Comparison of ENCODE assay signal across 9 cellular contexts in the genomic region with DNA sequence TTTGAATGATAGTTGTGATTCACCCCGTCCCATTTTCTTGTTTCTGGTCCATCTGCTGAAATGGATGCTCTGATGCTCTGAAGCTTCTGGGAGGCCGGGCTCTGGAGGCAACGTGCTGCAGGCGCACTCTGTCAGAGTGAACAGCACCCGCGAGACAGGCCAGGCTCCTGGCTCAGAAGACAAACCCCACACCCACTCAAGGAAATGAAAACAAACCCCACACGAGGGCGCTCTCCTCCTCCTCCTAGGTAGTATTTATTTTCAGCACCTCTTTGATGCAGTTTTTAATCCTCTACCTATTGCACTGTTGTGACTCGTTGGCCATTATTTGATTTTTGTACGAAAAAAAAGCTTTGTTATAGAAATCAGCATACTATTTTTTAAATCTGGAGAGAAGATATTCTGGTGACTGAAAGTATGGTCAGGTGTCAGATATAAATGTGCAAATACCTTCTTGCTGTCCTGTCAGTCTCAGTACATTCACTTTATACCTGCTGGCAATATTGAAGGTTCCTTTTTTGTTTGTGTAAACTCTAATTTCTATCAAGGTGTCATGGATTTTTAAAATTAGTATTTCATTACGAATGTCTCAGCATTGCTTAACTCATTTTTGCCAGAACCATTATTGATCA. TPM values are rescaled to one million over a fixed set of nuclear protein-coding genes. Genes with fewer than 3 reads are reported as not detected.
DNase-seq lines count a peak whose midpoint lies in the region; ATAC-seq and TF ChIP-seq lines count a peak whose summit lies in the region.
"Had no signal": no experiment of that assay in that cellular context is flagged by ENCODE, and none has a peak within 500 bp of the region (broad histone marks: within the 10 kb centered on the region; RNA-seq: fewer than 3 reads in every experiment).

No MANE protein-coding gene starts in this region.

- no peak overlapping the region for H3K27ac Mint-ChIP-seq in activated CD4-positive, alpha-beta memory T cell treated with anti-CD3 and anti-CD28 coated beads for 36 hours
- H3K27ac Mint-ChIP-seq in stimulated activated naive B cell treated with anti-CD40 and anti-IgM and Interleukin-4, amounts not matched to agents 10 μg/mL and 1 μg/mL and 100 μg/mL, for 72 hours = no peak overlapping the region
- H3K27ac Mint-ChIP-seq: dendritic cell treated with granulocyte-macrophage colony-stimulating factor and Interleukin-4, amounts not matched to agents 40 ng/mL and 50 ng/mL, for 4 days had no signal

- intact Hi-C loops in activated CD4-positive, alpha-beta memory T cell treated with anti-CD3 and anti-CD28 coated beads for 36 hours (cut with micrococcal nuclease) = loop anchor here (5.0 kb wide), 1 partner anchor 560 kb away; no protein-coding TSS in a partner anchor

- no peaks in the 10 kb centered on the region for H3K36me3 Mint-ChIP-seq in activated CD4-positive, alpha-beta memory T cell treated with anti-CD3 and anti-CD28 coated beads for 36 hours
- H3K36me3 Mint-ChIP-seq in stimulated activated naive B cell treated with anti-CD40 and anti-IgM and Interleukin-4, amounts not matched to agents 10 μg/mL and 1 μg/mL and 100 μg/mL, for 72 hours = no peaks in the 10 kb centered on the region

- POLR2A ChIA-PET in activated CD4-positive, alpha-beta memory T cell treated with anti-CD3 and anti-CD28 coated beads for 36 hours (lab: Charles Lee) = no interaction called here

- H3K27me3 Mint-ChIP-seq in activated CD4-positive, alpha-beta memory T cell treated with anti-CD3 and anti-CD28 coated beads for 36 hours = peaks cover 12% of the 10 kb centered on the region
- H3K27me3 Mint-ChIP-seq in stimulated activated naive B cell treated with anti-CD40 and anti-IgM and Interleukin-4, amounts not matched to agents 10 μg/mL and 1 μg/mL and 100 μg/mL, for 72 hours = peaks cover 30 to 48% of the 10 kb centered on the region in 2 donors

- peak; percentile 82 to 87 for ATAC-seq in stimulated activated naive B cell treated with anti-CD40 and anti-IgM and Interleukin-4, amounts not matched to agents 10 μg/mL and 1 μg/mL and 100 μg/mL, for 72 hours (replicated peaks)
- ATAC-seq in GM19328 (IDR thresholded peaks at IDR 0.05; ENCODE audit: unreplicated experiment) (no peak), GM21423 (IDR thresholded peaks at IDR 0.05; ENCODE audit: unreplicated experiment) (no peak)

- TF ChIP-seq CTCF in GM12874 (IDR thresholded peaks at IDR 0.05; ENCODE audit: insufficient read depth, low read depth, low read length) = peak; percentile 47

- H3K9me3 Mint-ChIP-seq in activated CD4-positive, alpha-beta memory T cell treated with anti-CD3 and anti-CD28 coated beads for 36 hours = peaks cover 9% of the 10 kb centered on the region
- H3K9me3 Mint-ChIP-seq in stimulated activated naive B cell treated with anti-CD40 and anti-IgM and Interleukin-4, amounts not matched to agents 10 μg/mL and 1 μg/mL and 100 μg/mL, for 72 hours = peaks cover 4 to 9% of the 10 kb centered on the region in 2 donors

- no peak overlapping the region for H3K4me3 Mint-ChIP-seq in activated CD4-positive, alpha-beta memory T cell treated with anti-CD3 and anti-CD28 coated beads for 36 hours
- H3K4me3 Mint-ChIP-seq in stimulated activated naive B cell treated with anti-CD40 and anti-IgM and Interleukin-4, amounts not matched to agents 10 μg/mL and 1 μg/mL and 100 μg/mL, for 72 hours = no peak overlapping the region
- H3K4me3 Mint-ChIP-seq: dendritic cell treated with granulocyte-macrophage colony-stimulating factor and Interleukin-4, amounts not matched to agents 40 ng/mL and 50 ng/mL, for 4 days had no signal

- peak; percentile 66 for DNase-seq in NCI-H146 (lab: John Stamatoyannopoulos, UW)
- peak; percentile 82 for DNase-seq in activated CD4-positive, alpha-beta memory T cell treated with anti-CD3 and anti-CD28 coated beads for 36 hours
- peak; percentile 23 for DNase-seq in effector CD8-positive, alpha-beta T cell (lab: John Stamatoyannopoulos, UW)
- DNase-seq in myocyte (ENCODE audit: low read depth) = peak; percentile 27
- DNase-seq in stimulated activated naive B cell treated with anti-CD40 and anti-IgM and Interleukin-4, amounts not matched to agents 10 μg/mL and 1 μg/mL and 100 μg/mL, for 72 hours = peak; percentile 13

- H3K4me1 Mint-ChIP-seq in activated CD4-positive, alpha-beta memory T cell treated with anti-CD3 and anti-CD28 coated beads for 36 hours (ENCODE audit: low read depth) = peaks cover 6% of the 10 kb centered on the region
- H3K4me1 Mint-ChIP-seq in stimulated activated naive B cell treated with anti-CD40 and anti-IgM and Interleukin-4, amounts not matched to agents 10 μg/mL and 1 μg/mL and 100 μg/mL, for 72 hours = peaks cover 3 to 6% of the 10 kb centered on the region in 2 donors

- CTCF ChIA-PET in activated CD4-positive, alpha-beta memory T cell treated with anti-CD3 and anti-CD28 coated beads for 36 hours (lab: Charles Lee) = interaction anchor here (0.8 to 1.5 kb wide), 2 partner anchors 21 to 165 kb away, joined by 3 to 5 read pairs; no protein-coding TSS in a partner anchor

RNA-seq across cellular contexts. Expression of gene CHST10, which starts 10.3 kb away (rescaled TPM):
- total RNA-seq in activated CD4-positive, alpha-beta memory T cell treated with anti-CD3 and anti-CD28 coated beads for 36 hours = 1 to 10 TPM; 3.6 to 4.7 TPM
- total RNA-seq in myocyte = 8.4 and 8.7 TPM in 2 replicates
- polyA plus RNA-seq in myocyte (2012) = 5.3 TPM

RNA-seq across cellular contexts. Expression of gene NMS, which starts 42.5 kb away (rescaled TPM):
- total RNA-seq in activated CD4-positive, alpha-beta memory T cell treated with anti-CD3 and anti-CD28 coated beads for 36 hours = not detected
- not detected in 2 replicates for total RNA-seq in myocyte
- not detected for polyA plus RNA-seq in myocyte (2012)

Comparison
In these comparisons a context has a peak if more than half of its experiments do, and no peak if none do; other contexts are left out.
1. DNase-seq: peak in every context shown above with its lines; median percentile 82 in activated CD4-positive, alpha-beta memory T cell treated with anti-CD3 and anti-CD28 coated beads for 36 hours; 66 in NCI-H146; 27 in myocyte; 23 in effector CD8-positive, alpha-beta T cell; 13 in stimulated activated naive B cell treated with anti-CD40 and anti-IgM and Interleukin-4, amounts not matched to agents 10 μg/mL and 1 μg/mL and 100 μg/mL, for 72 hours.
2. ATAC-seq: peak in stimulated activated naive B cell treated with anti-CD40 and anti-IgM and Interleukin-4, amounts not matched to agents 10 μg/mL and 1 μg/mL and 100 μg/mL, for 72 hours (2 of 2); none in GM19328 (single experiment) and GM21423 (single experiment).